8 cellular contexts compared by ENCODE assay signal in genomic region chr1:223992456-223993246, GRCh38.
DNase-seq lines count a peak whose midpoint lies in the region; ATAC-seq and TF ChIP-seq lines count a peak whose summit lies in the region.
"Not testable (repeated sequence)": the region's sequence is repeated elsewhere in the genome, so short reads cannot be mapped to it uniquely, and the experiment has no call there.

No MANE protein-coding gene starts in this region.

- no CpG with 5 or more reads among the region's 70 CpGs for WGBS in H9 (ENCODE audit: extremely low coverage, insufficient read length, low lambda C conversion rate)

- not testable (repeated sequence) for H2BK20ac ChIP-seq in H9 (ENCODE audit: low read depth, low read length, poor library complexity, severe bottlenecking)

- H3T11ph ChIP-seq in H9 (ENCODE audit: low read length): not testable (repeated sequence)

- not testable (repeated sequence) for H3K9me3 ChIP-seq in H9 (ENCODE audit: control insufficient read depth, low read depth, low read length); neural cell (ENCODE audit: low read length)

- H3K27me3 Mint-ChIP-seq in H9 (ENCODE audit: low read depth); stimulated activated naive CD8-positive, alpha-beta T cell treated with anti-CD3 and anti-CD28 coated beads, Interleukin-15, amount 100 ng/mL, for 72 hours: not testable (repeated sequence)

- H2BK15ac ChIP-seq in H9 (ENCODE audit: low read depth, low read length): not testable (repeated sequence)

- H3K27ac ChIP-seq in H9 (ENCODE audit: insufficient read length, low read depth, low read length): not testable (repeated sequence)
- H3K27ac ChIP-seq in neural cell (ENCODE audit: low read length): peak overlapping the region; percentile 73

- not testable (repeated sequence) for H3K79me1 ChIP-seq in H9 (ENCODE audit: insufficient read depth, low read depth, low read length, poor library complexity, severe bottlenecking)

- TF ChIP-seq RAD21 in neural cell (conservative IDR thresholded peaks at IDR 0.05): not testable (repeated sequence)

- not testable (repeated sequence) for H4K5ac ChIP-seq in H9 (ENCODE audit: insufficient read length, low read depth, low read length)

- peak overlapping the region; percentile 99 to 100 (median 99) for H3K27ac Mint-ChIP-seq in H9
- H3K27ac Mint-ChIP-seq in stimulated activated naive CD8-positive, alpha-beta T cell treated with anti-CD3 and anti-CD28 coated beads, Interleukin-15, amount 100 ng/mL, for 72 hours: peak overlapping the region; percentile 99 to 100

- not testable (repeated sequence) for H3K56ac ChIP-seq in H9 (ENCODE audit: insufficient read length, low read depth, low read length)

- H3K9ac ChIP-seq in H9 (ENCODE audit: extremely low read depth, insufficient read length, low read length): peak overlapping the region; percentile 50
- H3K9ac ChIP-seq in neural cell (ENCODE audit: low read length): peak overlapping the region; percentile 63

- not testable (repeated sequence) for H3K4ac ChIP-seq in H9 (ENCODE audit: low read depth, low read length)

- H4K8ac ChIP-seq in H9 (replicated peaks; ENCODE audit: insufficient read length, low read depth, low read length): not testable (repeated sequence)

- not testable (repeated sequence) for H4K91ac ChIP-seq in H9 (ENCODE audit: insufficient read length, low read depth, low read length)

- DNase-seq in ELR (ENCODE audit: low read depth): peak; percentile 99
- peak; percentile 99 for DNase-seq in H9
- peak; percentile 99 for DNase-seq in M059J (ENCODE audit: low read depth)
- peak; percentile 100 for DNase-seq in activated effector memory CD4-positive, alpha-beta T cell treated with anti-CD3 and anti-CD28 coated beads, Interleukin-2, amount 50 U/mL, for 16 hours
- DNase-seq in fibroblast of villous mesenchyme (ENCODE audit: low read depth): peak; percentile 99
- peak; percentile 99 to 100 for DNase-seq in stimulated activated naive CD8-positive, alpha-beta T cell treated with anti-CD3 and anti-CD28 coated beads, Interleukin-15, amount 100 ng/mL, for 72 hours

- H3K36me3 Mint-ChIP-seq in H9 (ENCODE audit: insufficient read depth in 1 of 3, low read depth in 3 of 3): not testable (repeated sequence)

- H3K9me2 ChIP-seq in neural cell (ENCODE audit: insufficient read depth, low read length): not testable (repeated sequence)

- H3K9me3 Mint-ChIP-seq in H9; stimulated activated naive CD8-positive, alpha-beta T cell treated with anti-CD3 and anti-CD28 coated beads, Interleukin-15, amount 100 ng/mL, for 72 hours: not testable (repeated sequence)

- peak overlapping the region; percentile 94 to 96 for H3K4me3 Mint-ChIP-seq in H9
- peak overlapping the region; percentile 96 to 97 for H3K4me3 Mint-ChIP-seq in stimulated activated naive CD8-positive, alpha-beta T cell treated with anti-CD3 and anti-CD28 coated beads, Interleukin-15, amount 100 ng/mL, for 72 hours

- peak overlapping the region; percentile 46 for H3K4me2 ChIP-seq in H9 (ENCODE audit: insufficient read depth, insufficient read length, low read length)
- H3K4me2 ChIP-seq in neural cell (ENCODE audit: low read length): not testable (repeated sequence)

- not testable (repeated sequence) for H3K4me1 ChIP-seq in H9 (ENCODE audit: insufficient read depth, low read length)

- H4K20me1 ChIP-seq in H9 (ENCODE audit: control insufficient read depth, insufficient read depth, insufficient read length); neural cell (ENCODE audit: insufficient read depth): not testable (repeated sequence)

- not testable (repeated sequence) for H3F3A ChIP-seq in neural cell (ENCODE audit: insufficient read depth, low read length, poor library complexity, severe bottlenecking)

- H3K4me1 Mint-ChIP-seq in H9; stimulated activated naive CD8-positive, alpha-beta T cell treated with anti-CD3 and anti-CD28 coated beads, Interleukin-15, amount 100 ng/mL, for 72 hours: not testable (repeated sequence)

- TF ChIP-seq POLR2A in Raji (IDR thresholded peaks at IDR 0.05; ENCODE audit: insufficient read depth, low read depth, low read length): peak; percentile 57; the same call in 1 of the 2 replicates

- peak; percentile 100 for ATAC-seq in stimulated activated naive CD8-positive, alpha-beta T cell treated with anti-CD3 and anti-CD28 coated beads, Interleukin-15, amount 100 ng/mL, for 72 hours

- not testable (repeated sequence) for H2AFZ ChIP-seq in H9 (ENCODE audit: low read length); neural cell (ENCODE audit: low read depth, low read length)

- not testable (repeated sequence) for H2AK5ac ChIP-seq in H9 (ENCODE audit: insufficient read length, low read length)

- not testable (repeated sequence) for H2BK12ac ChIP-seq in H9 (ENCODE audit: insufficient read length, low read depth, low read length)

- TF ChIP-seq CTCF in H9 (conservative IDR thresholded peaks at IDR 0.05); fibroblast of villous mesenchyme (IDR thresholded peaks at IDR 0.05; ENCODE audit: insufficient read depth, low read depth, low read length): not testable (repeated sequence)
- peak; percentile 22 for TF ChIP-seq CTCF in neural cell (IDR thresholded peaks at IDR 0.05; ENCODE audit: poor library complexity, severe bottlenecking)

- H2BK120ac ChIP-seq in H9 (ENCODE audit: low read depth, low read length, poor library complexity, severe bottlenecking): not testable (repeated sequence)

- 0 out of 2 replicates have a peak overlapping the region, but pooled peaks have one; percentile 71 for H3K14ac ChIP-seq in H9 (ENCODE audit: insufficient read depth, low read length)

- not testable (repeated sequence) for H3K23me2 ChIP-seq in H9 (ENCODE audit: insufficient read length, low read depth, low read length, poor library complexity, severe bottlenecking)

- H3K23ac ChIP-seq in H9 (ENCODE audit: insufficient read length, low read depth, low read length): not testable (repeated sequence)

- TF ChIP-seq EP300 in neural cell (conservative IDR thresholded peaks at IDR 0.05; ENCODE audit: poor library complexity, severe bottlenecking): peak; percentile 12

- H3K27me3 ChIP-seq in H9 (ENCODE audit: insufficient read depth, low read length); neural cell (ENCODE audit: insufficient read depth, low read depth, low read length): not testable (repeated sequence)

- not testable (repeated sequence) for H3K36me3 ChIP-seq in neural cell (ENCODE audit: insufficient read depth, low read length)

- H3K18ac ChIP-seq in H9 (ENCODE audit: insufficient read length, low read depth, low read length): not testable (repeated sequence)

- peak overlapping the region; percentile 69 for H3K4me3 ChIP-seq in fibroblast of villous mesenchyme (ENCODE audit: low read depth, low read length)
- H3K4me3 ChIP-seq in neural cell (ENCODE audit: low read length): peak overlapping the region; percentile 61

- not testable (repeated sequence) for H3K79me2 ChIP-seq in H9 (ENCODE audit: insufficient read depth, low read length); neural cell (replicated peaks; ENCODE audit: insufficient read depth, low read length)

- H2BK5ac ChIP-seq in H9 (ENCODE audit: insufficient read length, low read length): not testable (repeated sequence)

TF ChIP-seq in neural cell, 6 proteins besides CTCF, POLR2A, EP300 and RAD21:
- peak; percentile 62 for TF ChIP-seq TAF1 (IDR thresholded peaks at IDR 0.05; ENCODE audit: low read depth)
- TF ChIP-seq POLR2AphosphoS5 (IDR thresholded peaks at IDR 0.05): peak; percentile 91
- peak; percentile 40 for TF ChIP-seq REST (IDR thresholded peaks at IDR 0.05; ENCODE audit: borderline replicate concordance)
